ENCODE assay signal across 9 cellular contexts in the genomic region with DNA sequence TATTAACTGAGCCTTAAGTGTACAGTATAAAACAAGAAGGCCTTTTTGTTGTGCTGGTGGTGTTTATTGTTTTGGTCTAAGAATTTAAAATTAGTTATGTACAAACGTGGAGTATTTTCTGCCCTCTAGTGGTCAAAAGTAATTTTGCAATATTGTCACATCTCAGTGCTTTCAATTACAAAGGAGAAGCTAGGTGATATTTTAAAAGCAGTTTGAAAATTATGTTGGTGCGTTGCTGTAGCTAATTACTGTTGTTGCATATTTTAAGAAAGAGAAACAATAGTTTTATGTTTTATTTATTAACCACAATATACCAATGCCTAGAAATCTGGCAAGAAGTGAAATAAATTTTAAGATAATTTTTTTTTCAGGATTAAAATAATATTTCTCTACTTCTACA. TPM values are rescaled to one million over a fixed set of nuclear protein-coding genes. Genes with fewer than 3 reads are reported as not detected.
DNase-seq lines count a peak whose midpoint lies in the region; ATAC-seq, FAIRE-seq and TF ChIP-seq lines count a peak whose summit lies in the region.
"Had no signal": no experiment of that assay in that cellular context is flagged by ENCODE, and none has a peak within 500 bp of the region (broad histone marks: within the 10 kb centered on the region; RNA-seq: fewer than 3 reads in every experiment).

No MANE protein-coding gene starts in this region.

- no peak overlapping the region for H2AFZ ChIP-seq in OCI-LY3 (ENCODE audit: low read depth, low read length)

- H3K36me3 ChIP-seq in OCI-LY3 (replicated peaks; ENCODE audit: low read depth, low read length) = no peaks in the 10 kb centered on the region

- H3K27me3 ChIP-seq in OCI-LY3 (ENCODE audit: low read depth, low read length) = peaks cover 7% of the 10 kb centered on the region; the same call in 1 of the 2 replicates

- no peaks in the 10 kb centered on the region for H4K20me1 ChIP-seq in OCI-LY3 (ENCODE audit: insufficient read depth, low read length)

- no peak overlapping the region for H3K4me3 Mint-ChIP-seq in neural crest cell

- no peak for FAIRE-seq in HTR-8/SVneo (lab: Jason Lieb, UNC)
- peak; percentile 91 for FAIRE-seq in endometrium (lab: Jason Lieb, UNC)

- TF ChIP-seq CTCF in OCI-LY3 (IDR thresholded peaks at IDR 0.05; ENCODE audit: low read depth, low read length) = peak; percentile 58
- TF ChIP-seq CTCF in neural crest cell (conservative IDR thresholded peaks at IDR 0.05) = peak; percentile 89

- no peaks in the 10 kb centered on the region for H3K9me3 Mint-ChIP-seq in neural crest cell

- peak overlapping the region; percentile 14; the same call in 1 of the 2 replicates for H3K4me2 ChIP-seq in OCI-LY3 (ENCODE audit: low read length)

- no peaks in the 10 kb centered on the region for H3K9me3 ChIP-seq in OCI-LY3 (ENCODE audit: insufficient read depth, low read length)

- no peaks in the 10 kb centered on the region for H3K4me1 Mint-ChIP-seq in neural crest cell

- H3K27ac ChIP-seq in OCI-LY3 (ENCODE audit: low read length) = no peak overlapping the region

- peaks cover 5% of the 10 kb centered on the region for H3K27me3 Mint-ChIP-seq in neural crest cell (ENCODE audit: low read depth)

- no peak overlapping the region for H3K27ac Mint-ChIP-seq in neural crest cell (ENCODE audit: unreplicated experiment)

- no peaks in the 10 kb centered on the region for H3K36me3 Mint-ChIP-seq in neural crest cell (ENCODE audit: low read depth)

- no peak for ATAC-seq in activated CD4-positive, CD25-positive, alpha-beta regulatory T cell treated with anti-CD3 and anti-CD28 coated beads, Interleukin-2, amount 50 U/mL, for 24 hours

- no peaks in the 10 kb centered on the region for H3K4me1 ChIP-seq in OCI-LY3 (ENCODE audit: low read length)

- H3K4me3 ChIP-seq in OCI-LY3 (ENCODE audit: low read length) = no peak overlapping the region

- no peaks in the 10 kb centered on the region for H3K79me2 ChIP-seq in OCI-LY3 (ENCODE audit: low read length)

- no peak overlapping the region for H3K9ac ChIP-seq in OCI-LY3 (ENCODE audit: low read length)

- DNase-seq in DMS153 (lab: John Stamatoyannopoulos, UW) = peak; percentile 47
- peak; percentile 26 for DNase-seq in HTR-8/SVneo (ENCODE audit: insufficient read length, low spot score)
- no peak for DNase-seq in neural crest cell (ENCODE audit: low read depth, low spot score)
- no peak for DNase-seq in NCI-H187 treated with DMSO at 0.1 percent for 48 hours (lab: John Stamatoyannopoulos, UW)
- no peak for DNase-seq in HPDE6-E6E7 (ENCODE audit: extremely low spot score)

RNA-seq across cellular contexts. Expression of a gene that starts 11.4 kb away (rescaled TPM):
- total RNA-seq in neural crest cell = not detected in 2 replicates
- total RNA-seq: T-helper 1 cell treated with Interleukin-12 subunit alpha and Interleukin-12 subunit beta and Interleukin-4 antibody, amounts not matched to agents 30 ng/mL and 1 ng/mL, for 36 hours had no signal

Comparison
In these comparisons a context has a peak if more than half of its experiments do, and no peak if none do; other contexts are left out.
1. DNase-seq: peak in DMS153 (single experiment) and HTR-8/SVneo (single experiment); none in neural crest cell (single experiment), NCI-H187 treated with DMSO at 0.1 percent for 48 hours (single experiment) and HPDE6-E6E7 (single experiment).